Comparison of ENCODE assay signal across 17 cellular contexts in genomic region chr2:129074526-129074925, GRCh38.
"Had no signal": no experiment of that assay in that cellular context is flagged by ENCODE, and none has a peak within 500 bp of the region (broad histone marks: within the 10 kb centered on the region; RNA-seq: fewer than 3 reads in every experiment).

No MANE protein-coding gene starts in this region.

- H3K36me3 ChIP-seq: esophagus squamous epithelium, neutrophil, right atrium auricular region, sigmoid colon had no signal

- FAIRE-seq: urothelium cell line had no signal

- H3K4me1 ChIP-seq: right atrium auricular region, sigmoid colon had no signal

- H3K4me3 ChIP-seq: esophagus squamous epithelium, mucosa of descending colon, right atrium auricular region, sigmoid colon, skin epidermis had no signal

- H3K36me3 Mint-ChIP-seq: naive thymus-derived CD8-positive, alpha-beta T cell; type B pancreatic cell had no signal

- H3K27ac ChIP-seq: epithelial cell of prostate, esophagus squamous epithelium, neutrophil, right atrium auricular region, sigmoid colon, skin epidermis had no signal

- H3K9me3 ChIP-seq: esophagus squamous epithelium, mucosa of descending colon, neutrophil, right atrium auricular region, sigmoid colon had no signal

- DNase-seq: effector memory CD8-positive, alpha-beta T cell; esophagus squamous epithelium; foreskin fibroblast; left colon; mucosa of descending colon; naive thymus-derived CD8-positive, alpha-beta T cell; posterior cingulate gyrus; sigmoid colon; stimulated activated CD4-positive, alpha-beta T cell treated with anti-CD3 and anti-CD28 coated beads, Interleukin-12 subunit alpha, Interleukin-12 subunit beta, amount 100 ng/mL, for 4 hours; stimulated activated naive CD4-positive, alpha-beta T cell treated with Interleukin-2 at 50 U/mL for 16 hours had no signal

- H3K27me3 ChIP-seq: esophagus squamous epithelium, neutrophil, right atrium auricular region, sigmoid colon had no signal

- H3K27ac Mint-ChIP-seq: dendritic cell treated with granulocyte-macrophage colony-stimulating factor and Interleukin-4, amounts not matched to agents 40 ng/mL and 50 ng/mL, for 4 days; effector memory CD8-positive, alpha-beta T cell; naive thymus-derived CD8-positive, alpha-beta T cell; type B pancreatic cell had no signal

- H3K4me3 Mint-ChIP-seq: dendritic cell treated with granulocyte-macrophage colony-stimulating factor and Interleukin-4, amounts not matched to agents 40 ng/mL and 50 ng/mL, for 4 days; effector memory CD8-positive, alpha-beta T cell; naive thymus-derived CD8-positive, alpha-beta T cell; type B pancreatic cell had no signal

- H3K27me3 Mint-ChIP-seq: dendritic cell treated with granulocyte-macrophage colony-stimulating factor and Interleukin-4, amounts not matched to agents 40 ng/mL and 50 ng/mL, for 4 days; effector memory CD8-positive, alpha-beta T cell had no signal

- H3K9me3 Mint-ChIP-seq: dendritic cell treated with granulocyte-macrophage colony-stimulating factor and Interleukin-4, amounts not matched to agents 40 ng/mL and 50 ng/mL, for 4 days; effector memory CD8-positive, alpha-beta T cell; naive thymus-derived CD8-positive, alpha-beta T cell; type B pancreatic cell had no signal

- ATAC-seq: effector memory CD8-positive, alpha-beta T cell; left colon; mucosa of descending colon; naive thymus-derived CD8-positive, alpha-beta T cell had no signal

- H3K4me1 Mint-ChIP-seq: naive thymus-derived CD8-positive, alpha-beta T cell had no signal
